Comparison of ENCODE assay signal across 1 cellular context in genomic region chr10:118741994-118742393, GRCh38.
TF ChIP-seq lines count a peak whose summit lies in the region.

No MANE protein-coding gene starts in this region.

TF ChIP-seq in HCT116, 20 proteins besides CTCF, POLR2A, EP300 and RAD21 (continued from another document):
- TF ChIP-seq SP1 (IDR thresholded peaks at IDR 0.05; ENCODE audit: low read depth) (no peak), ZFX (IDR thresholded peaks at IDR 0.05) (no peak), MAX (IDR thresholded peaks at IDR 0.05) (no peak), ATF3 (IDR thresholded peaks at IDR 0.05) (no peak), TCF7L2 (IDR thresholded peaks at IDR 0.05; ENCODE audit: borderline replicate concordance, extremely low read depth, insufficient read depth, insufficient read length) (no peak), SRF (IDR thresholded peaks at IDR 0.05; ENCODE audit: low read depth) (no peak), REST (IDR thresholded peaks at IDR 0.05; ENCODE audit: low read depth) (no peak)
